Comparison of ENCODE assay signal across 1 cellular context in the genomic region with DNA sequence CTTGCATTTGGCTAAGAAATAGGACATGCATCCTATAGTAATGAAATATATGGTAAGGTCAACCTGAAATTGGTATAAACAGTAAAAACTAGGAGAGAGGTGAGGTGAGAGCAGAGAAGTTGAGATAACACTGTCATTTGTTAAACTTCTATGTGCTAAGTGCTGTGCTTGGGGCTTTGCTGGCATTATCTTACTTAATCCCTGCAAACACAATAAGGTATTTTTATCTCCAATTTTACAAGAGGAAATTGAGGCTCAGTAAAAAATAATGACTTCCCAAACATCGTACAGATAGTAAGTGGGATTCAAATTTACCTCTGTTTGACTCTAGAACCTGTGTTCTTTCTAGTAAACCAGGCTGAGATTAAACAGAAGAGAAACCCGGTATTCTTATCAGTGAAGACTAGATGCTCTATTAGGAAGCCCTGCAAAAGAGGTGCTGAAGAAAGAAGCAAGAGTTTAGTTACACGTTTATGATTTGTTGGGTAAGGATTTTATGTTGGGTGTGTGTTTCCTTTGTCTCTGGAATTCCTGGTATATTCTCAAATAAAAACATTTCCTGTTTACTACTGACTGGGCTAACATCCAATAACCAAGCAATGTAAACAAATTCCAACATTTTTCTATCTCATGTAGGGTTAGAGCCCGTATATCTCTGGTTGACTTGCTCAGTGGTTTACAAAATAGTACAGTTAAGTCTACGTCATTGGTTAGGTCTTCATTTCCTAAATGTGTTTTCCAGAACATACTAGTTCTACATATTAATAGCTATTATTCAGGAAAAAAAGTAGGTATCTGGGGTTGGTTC.
TF ChIP-seq lines count a peak whose summit lies in the region.

No MANE protein-coding gene starts in this region.

TF ChIP-seq in IMR-90, 13 proteins besides CTCF, POLR2A, EP300 and RAD21 (continued from another document):
- TF ChIP-seq BHLHE40 (IDR thresholded peaks at IDR 0.05; ENCODE audit: low read depth, low read length): no peak
